ENCODE assay signal across 1 cellular context in genomic region chr22:37525073-37525745, GRCh38.
TF ChIP-seq lines count a peak whose summit lies in the region.

No MANE protein-coding gene starts in this region.

TF ChIP-seq in HEK293, 187 proteins besides CTCF, POLR2A, EP300 and RAD21 (continued from another document):
- TF ChIP-seq ZNF629 (tag by site-specific recombination; IDR thresholded peaks at IDR 0.05): 0 out of 2 replicates have a peak, but pooled peaks have one; percentile 31
- TF ChIP-seq, protein P1, sequence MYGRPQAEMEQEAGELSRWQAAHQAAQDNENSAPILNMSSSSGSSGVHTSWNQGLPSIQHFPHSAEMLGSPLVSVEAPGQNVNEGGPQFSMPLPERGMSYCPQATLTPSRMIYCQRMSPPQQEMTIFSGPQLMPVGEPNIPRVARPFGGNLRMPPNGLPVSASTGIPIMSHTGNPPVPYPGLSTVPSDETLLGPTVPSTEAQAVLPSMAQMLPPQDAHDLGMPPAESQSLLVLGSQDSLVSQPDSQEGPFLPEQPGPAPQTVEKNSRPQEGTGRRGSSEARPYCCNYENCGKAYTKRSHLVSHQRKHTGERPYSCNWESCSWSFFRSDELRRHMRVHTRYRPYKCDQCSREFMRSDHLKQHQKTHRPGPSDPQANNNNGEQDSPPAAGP (tag by site-specific recombination; IDR thresholded peaks at IDR 0.05): peak; percentile 91
- TF ChIP-seq ZNF433 (tag by site-specific recombination; IDR thresholded peaks at IDR 0.05; ENCODE audit: low read depth): no peak
- no peak for TF ChIP-seq SALL2 (tag by site-specific recombination; IDR thresholded peaks at IDR 0.05; ENCODE audit: borderline replicate concordance)
- no peak for TF ChIP-seq ZNF768 (tag by site-specific recombination; IDR thresholded peaks at IDR 0.05)
- TF ChIP-seq HOXA7 (CRISPR knock-in tag; IDR thresholded peaks at IDR 0.05; ENCODE audit: borderline replicate concordance): no peak
- TF ChIP-seq EGR2 (tag by site-specific recombination; IDR thresholded peaks at IDR 0.05; ENCODE audit: low read depth): peak; percentile 94
- TF ChIP-seq GLI2 (tag by site-specific recombination; IDR thresholded peaks at IDR 0.05; ENCODE audit: borderline replicate concordance, low read depth): no peak
- TF ChIP-seq PATZ1 (tag by site-specific recombination; IDR thresholded peaks at IDR 0.05): peak; percentile 55
- TF ChIP-seq GLIS2 (tag by site-specific recombination; IDR thresholded peaks at IDR 0.05): peak; percentile 77
- 0 out of 2 replicates have a peak, but pooled peaks have one; percentile 13 for TF ChIP-seq ZBTB8A (tag by site-specific recombination; IDR thresholded peaks at IDR 0.05)
- TF ChIP-seq ZIC2 (tag by site-specific recombination; IDR thresholded peaks at IDR 0.05): peak; percentile 69
- peak; percentile 68 for TF ChIP-seq KLF1 (tag by site-specific recombination; IDR thresholded peaks at IDR 0.05)
- TF ChIP-seq SP3 (tag by site-specific recombination; IDR thresholded peaks at IDR 0.05): no peak
- no peak for TF ChIP-seq ZNF157 (tag by site-specific recombination; IDR thresholded peaks at IDR 0.05)
- peak; percentile 69 for TF ChIP-seq GLIS1 (tag by site-specific recombination; IDR thresholded peaks at IDR 0.05)
